In genomic region chr2:217901826-217902225, GRCh38 we compare ENCODE assay signal across 9 cellular contexts.
DNase-seq lines count a peak whose midpoint lies in the region; ATAC-seq and TF ChIP-seq lines count a peak whose summit lies in the region.
"Had no signal": no experiment of that assay in that cellular context is flagged by ENCODE, and none has a peak within 500 bp of the region (broad histone marks: within the 10 kb centered on the region; RNA-seq: fewer than 3 reads in every experiment).

No MANE protein-coding gene starts in this region.

- H3K9ac ChIP-seq in mucosa of rectum (ENCODE audit: low read depth in 1 of 2, low read length in 2 of 2), result no peak overlapping the region

- H3K9me3 Mint-ChIP-seq in activated CD4-positive, alpha-beta T cell treated with anti-CD3 and anti-CD28 coated beads for 36 hours (ENCODE audit: low read depth), result no peaks in the 10 kb centered on the region

- H3K4me3 ChIP-seq in esophagus muscularis mucosa (peak overlapping the region in 3 of 4 donors; percentile 5 to 35 (median 17)), mucosa of rectum (ENCODE audit: low read length in 2 of 2) (no peak overlapping the region), uterus (peak overlapping the region in 1 of 2 donors; percentile 12)

- TF ChIP-seq EP300 in esophagus muscularis mucosa (IDR thresholded peaks at IDR 0.05), result no peak

- no peaks in the 10 kb centered on the region for H3K9me3 ChIP-seq in esophagus muscularis mucosa
- H3K9me3 ChIP-seq in mucosa of rectum (ENCODE audit: control insufficient read depth in 2 of 2, low read length in 2 of 2), result no peaks in the 10 kb centered on the region
- H3K9me3 ChIP-seq in uterus, result no peaks in the 10 kb centered on the region

- CTCF ChIA-PET in activated CD4-positive, alpha-beta T cell treated with anti-CD3 and anti-CD28 coated beads for 36 hours (lab: Charles Lee), result interaction anchor here (0.6 to 0.9 kb wide), 5 partner anchors 15 to 114 kb away, joined by 3 to 4 read pairs (median 3); no protein-coding TSS in a partner anchor

- H3K27me3 Mint-ChIP-seq in activated CD4-positive, alpha-beta T cell treated with anti-CD3 and anti-CD28 coated beads for 36 hours, result peaks cover 16% of the 10 kb centered on the region

- H3K27me3 ChIP-seq in esophagus muscularis mucosa (no peaks in the 10 kb centered on the region), mucosa of rectum (ENCODE audit: control insufficient read depth in 2 of 2, insufficient read depth in 2 of 2, low read length in 2 of 2) (no peaks in the 10 kb centered on the region), uterus (no peaks in the 10 kb centered on the region)

- H3K36me3 Mint-ChIP-seq in activated CD4-positive, alpha-beta T cell treated with anti-CD3 and anti-CD28 coated beads for 36 hours (ENCODE audit: low read depth), result no peaks in the 10 kb centered on the region
- H3K36me3 Mint-ChIP-seq: activated naive CD8-positive, alpha-beta T cell had no signal

- TF ChIP-seq CTCF in esophagus muscularis mucosa (IDR thresholded peaks at IDR 0.05) (no peak), uterus (IDR thresholded peaks at IDR 0.05) (no peak)

- DNase-seq in activated CD4-positive, alpha-beta T cell treated with anti-CD3 and anti-CD28 coated beads for 36 hours, result no peak
- no peak for DNase-seq in activated CD4-positive, alpha-beta T cell treated with anti-CD3 and anti-CD28 coated beads, Interleukin-2, amount 50 U/mL, for 4 hours
- no peak for DNase-seq in esophagus muscularis mucosa (ENCODE audit: extremely low spot score)
- peak; percentile 70 to 88 for DNase-seq in uterus
- DNase-seq in HuH-7 (ENCODE audit: low spot score), result no peak
- no peak for DNase-seq in ecto neural progenitor cell (ENCODE audit: low spot score)
- DNase-seq in hippocampal formation (lab: John Stamatoyannopoulos, UW), result no peak

- WGBS in esophagus muscularis mucosa, result 38% methylated on average over 3 of the region's 5 CpGs

- no peak overlapping the region for H3K27ac Mint-ChIP-seq in activated CD4-positive, alpha-beta T cell treated with anti-CD3 and anti-CD28 coated beads for 36 hours
- H3K27ac Mint-ChIP-seq: activated naive CD8-positive, alpha-beta T cell had no signal

- H3K36me3 ChIP-seq in esophagus muscularis mucosa (peaks cover 17 to 69% (median 61%) of the 10 kb centered on the region in 4 donors), mucosa of rectum (ENCODE audit: control insufficient read depth in 2 of 2, insufficient read depth in 2 of 2, low read length in 2 of 2) (peaks cover 0 to 9% of the 10 kb centered on the region in 2 donors), uterus (no peaks in the 10 kb centered on the region)

- peak; percentile 37 for ATAC-seq in activated CD4-positive, alpha-beta T cell treated with anti-CD3 and anti-CD28 coated beads for 36 hours

- H3K4me3 Mint-ChIP-seq in activated CD4-positive, alpha-beta T cell treated with anti-CD3 and anti-CD28 coated beads for 36 hours, result no peak overlapping the region
- H3K4me3 Mint-ChIP-seq: activated naive CD8-positive, alpha-beta T cell had no signal

- POLR2A ChIA-PET in activated CD4-positive, alpha-beta T cell treated with anti-CD3 and anti-CD28 coated beads for 36 hours (lab: Charles Lee), result no interaction called here

- intact Hi-C loops in activated CD4-positive, alpha-beta T cell treated with anti-CD3 and anti-CD28 coated beads for 36 hours (cut with DNase I, micrococcal nuclease), result no loop called here
- intact Hi-C loops in esophagus muscularis mucosa (cut with DNase I), result no loop called here
- intact Hi-C loops in uterus (cut with DNase I; ENCODE audit: low total_unique reads), result loop anchor here (5.0 kb wide), 1 partner anchor 40 kb away; no protein-coding TSS in a partner anchor

- no peak for TF ChIP-seq POLR2A in esophagus muscularis mucosa (IDR thresholded peaks at IDR 0.05; ENCODE audit: low read depth)
- TF ChIP-seq POLR2A in uterus (IDR thresholded peaks at IDR 0.05), result peak in 1 of 2 donors; percentile 25

- H3K4me1 Mint-ChIP-seq in activated CD4-positive, alpha-beta T cell treated with anti-CD3 and anti-CD28 coated beads for 36 hours, result peaks cover 6% of the 10 kb centered on the region

- peak overlapping the region; percentile 89 to 98 (median 97) for H3K27ac ChIP-seq in esophagus muscularis mucosa (replicated peaks in 1 of 4)
- H3K27ac ChIP-seq in mucosa of rectum (ENCODE audit: low read depth in 2 of 2, low read length in 2 of 2), result peak overlapping the region; percentile 70 to 81
- peak overlapping the region; percentile 92 to 97 for H3K27ac ChIP-seq in uterus

- H3K4me1 ChIP-seq in esophagus muscularis mucosa (peaks cover 98 to 100% (median 99%) of the 10 kb centered on the region in 4 donors), mucosa of rectum (ENCODE audit: control insufficient read depth in 2 of 2, insufficient read depth in 2 of 2, low read length in 2 of 2) (peaks cover 22 to 33% of the 10 kb centered on the region in 2 donors), uterus (peaks cover 25 to 57% of the 10 kb centered on the region in 2 donors)

Comparison
In these comparisons a context has a peak if more than half of its experiments do, and no peak if none do; other contexts are left out.
1. DNase-seq: peak in uterus (2 of 2); none in activated CD4-positive, alpha-beta T cell treated with anti-CD3 and anti-CD28 coated beads for 36 hours (single experiment), activated CD4-positive, alpha-beta T cell treated with anti-CD3 and anti-CD28 coated beads, Interleukin-2, amount 50 U/mL, for 4 hours (0 of 2), esophagus muscularis mucosa (single experiment), HuH-7 (single experiment), ecto neural progenitor cell (single experiment) and hippocampal formation (0 of 2).
2. H3K4me3 ChIP-seq: peak in esophagus muscularis mucosa (3 of 4); none in mucosa of rectum (0 of 2).
3. Peak in every context shown above with its lines, with median percentiles within 50 percentile points of each other: H3K27ac ChIP-seq.